19 cellular contexts compared by ENCODE assay signal in genomic region chr17:82289822-82290541, GRCh38. TPM values are rescaled to one million over a fixed set of nuclear protein-coding genes. Genes with fewer than 3 reads are reported as not detected.
DNase-seq lines count a peak whose midpoint lies in the region; ATAC-seq, FAIRE-seq and TF ChIP-seq lines count a peak whose summit lies in the region.
"Had no signal": no experiment of that assay in that cellular context is flagged by ENCODE, and none has a peak within 500 bp of the region (broad histone marks: within the 10 kb centered on the region; RNA-seq: fewer than 3 reads in every experiment).

No MANE protein-coding gene starts in this region.

- in situ Hi-C loops in HepG2 (cut with HindIII; ENCODE audit: extremely low pct_ligation_motif_present, low pct_unique_long_range_greater_than_20kb), result no loop called here
- in situ Hi-C loops in GM13977 (cut with MboI; ENCODE audit: low pct_unique_long_range_greater_than_20kb, low sequenced_read_pairs, unreplicated experiment), result no loop called here

- H3K4me1 ChIP-seq in HepG2 (ENCODE audit: insufficient read depth, low read length), result peaks cover 76% of the 10 kb centered on the region
- H3K4me1 ChIP-seq in right lobe of liver, result peaks cover 0 to 16% (median 3%) of the 10 kb centered on the region in 4 donors

- TF ChIP-seq RAD21 in HepG2 (CRISPR knock-in tag; IDR thresholded peaks at IDR 0.05), result no peak

- H2AFZ ChIP-seq in HepG2 (ENCODE audit: low read length), result no peak overlapping the region

- no peaks in the 10 kb centered on the region for H4K20me1 ChIP-seq in HepG2 (ENCODE audit: insufficient read depth, low read length)
- H4K20me1 ChIP-seq: BLaER1 treated with 17β-estradiol and CSF1 and Interleukin-3, amounts not matched to agents 10 nM and 100 nM had no signal

- H3K4me2 ChIP-seq in HepG2 (ENCODE audit: low read depth, low read length), result peak overlapping the region; percentile 54

- H3K9me3 ChIP-seq in HepG2 (ENCODE audit: low read length), result no peaks in the 10 kb centered on the region
- H3K9me3 ChIP-seq in right lobe of liver, result no peaks in the 10 kb centered on the region

- no peak for TF ChIP-seq CTCF in HepG2 (CRISPR knock-in tag; IDR thresholded peaks at IDR 0.05)
- no peak for TF ChIP-seq CTCF in right lobe of liver (IDR thresholded peaks at IDR 0.05)
- TF ChIP-seq CTCF in WTC11 (IDR thresholded peaks at IDR 0.05), result no peak
- no peak for TF ChIP-seq CTCF in GM20000 (IDR thresholded peaks at IDR 0.05; ENCODE audit: extremely low read depth, missing control alignments)
- TF ChIP-seq CTCF in GM13977 (IDR thresholded peaks at IDR 0.05; ENCODE audit: extremely low read depth, insufficient read depth, missing control alignments), result no peak

- H3K36me3 Mint-ChIP-seq in WTC11, result no peaks in the 10 kb centered on the region
- no peaks in the 10 kb centered on the region for H3K36me3 Mint-ChIP-seq in naive B cell

- H3K4me1 Mint-ChIP-seq in WTC11, result peaks cover 14% of the 10 kb centered on the region
- H3K4me1 Mint-ChIP-seq in naive B cell, result peaks cover 14 to 25% (median 22%) of the 10 kb centered on the region in 3 donors

- TF ChIP-seq EP300 in HepG2 (IDR thresholded peaks at IDR 0.05; ENCODE audit: low read depth in 2 of 2, low read length in 2 of 2), result peak in 1 of 2 experiments; percentile 49; a peak in 1 of 4 replicates
- TF ChIP-seq EP300 in HepG2 (CRISPR knock-in tag; IDR thresholded peaks at IDR 0.05; ENCODE audit: borderline replicate concordance), result no peak

- H3K27ac ChIP-seq in HepG2 (ENCODE audit: extremely low read length, insufficient read depth, low read length), result peak overlapping the region; percentile 47
- H3K27ac ChIP-seq in right lobe of liver, result no peak overlapping the region
- H3K27ac ChIP-seq: BLaER1 treated with 17β-estradiol and CSF1 and Interleukin-3, amounts not matched to agents 10 nM and 100 nM had no signal

- no peak overlapping the region for H3K4me3 Mint-ChIP-seq in WTC11
- H3K4me3 Mint-ChIP-seq in naive B cell, result peak overlapping the region in 5 of 8 donors; percentile 47 to 80 (median 69)

- 32% methylated on average over 16 of the region's 16 CpGs for WGBS in HepG2 (ENCODE audit: low lambda C conversion rate)
- WGBS in right lobe of liver (ENCODE audit: insufficient coverage, low coverage, low lambda C conversion rate, missing lambda C conversion rate), result 65% methylated on average over 15 of the region's 16 CpGs

- POLR2A ChIA-PET in HepG2 (lab: Yijun Ruan, JAX) (interaction anchor here (0.8 to 4.3 kb wide), 9 partner anchors 9 to 47 kb away, joined by 3 to 54 read pairs (median 6); partner anchors contain the start of genes CD7 and CSNK1D), WTC11 (lab: Charles Lee) (no interaction called here)

- H3K27me3 Mint-ChIP-seq in WTC11 (ENCODE audit: low read depth) (peaks cover 6% of the 10 kb centered on the region; the same call in 1 of the 2 replicates), naive B cell (no peaks in the 10 kb centered on the region)

- intact Hi-C loops in HepG2 (cut with micrococcal nuclease; ENCODE audit: unreplicated experiment) (no loop called here), right lobe of liver (cut with DNase I) (no loop called here)

- TF ChIP-seq POLR2A in HepG2 (IDR thresholded peaks at IDR 0.05; ENCODE audit: insufficient read depth in 1 of 2, low read depth in 2 of 2, low read length in 2 of 2), result peak; percentile 38 to 66; a peak in 3 of 4 replicates
- no peak for TF ChIP-seq POLR2A in right lobe of liver (IDR thresholded peaks at IDR 0.05)

- H3K4me3 ChIP-seq in HepG2 (replicated peaks in 1 of 3; ENCODE audit: insufficient read depth in 1 of 3, low read depth in 2 of 3, low read length in 3 of 3) (peak overlapping the region in 1 of 3 experiments; percentile 15; a peak in 1 of 6 replicates), right lobe of liver (no peak overlapping the region)
- H3K4me3 ChIP-seq: BLaER1 treated with 17β-estradiol and CSF1 and Interleukin-3, amounts not matched to agents 10 nM and 100 nM had no signal

- FAIRE-seq in HepG2 (lab: Jason Lieb, UNC), result peak; percentile 42

- ATAC-seq in HepG2 (no peak), right lobe of liver (no peak), WTC11 (no peak), naive B cell (ENCODE audit: low read depth in 2 of 2) (no peak)
- ATAC-seq: left colon had no signal

- H3K9ac ChIP-seq in HepG2 (ENCODE audit: insufficient read depth, low read depth, low read length), result peak overlapping the region; percentile 1; the same call in 1 of the 2 replicates

- H3K27ac Mint-ChIP-seq in WTC11 (peak overlapping the region; percentile 19; the same call in 1 of the 2 replicates), naive B cell (no peak overlapping the region)

- CTCF ChIA-PET in HepG2 (lab: Yijun Ruan, JAX; ENCODE audit: low intra/inter-chr PET ratio, low total read pairs) (no interaction called here), WTC11 (lab: Charles Lee) (interaction anchor here (0.9 kb wide), 1 partner anchor 259 kb away, joined by 3 read pairs; no protein-coding TSS in a partner anchor)

- no peaks in the 10 kb centered on the region; a peak in 1 of 5 replicates for H3K27me3 ChIP-seq in HepG2 (ENCODE audit: control insufficient read depth in 1 of 2, insufficient read depth in 2 of 2, low read length in 2 of 2)
- no peaks in the 10 kb centered on the region for H3K27me3 ChIP-seq in right lobe of liver
- H3K27me3 ChIP-seq: BLaER1 treated with 17β-estradiol and CSF1 and Interleukin-3, amounts not matched to agents 10 nM and 100 nM had no signal

- H3K36me3 ChIP-seq in HepG2 (replicated peaks in 1 of 2; ENCODE audit: control insufficient read depth in 1 of 2, insufficient read depth in 2 of 2, low read length in 2 of 2), result no peaks in the 10 kb centered on the region
- no peaks in the 10 kb centered on the region for H3K36me3 ChIP-seq in right lobe of liver
- H3K36me3 ChIP-seq: BLaER1 treated with 17β-estradiol and CSF1 and Interleukin-3, amounts not matched to agents 10 nM and 100 nM had no signal

- BruUV-seq in HepG2 (replicated peaks; lab: Mats Ljungman, UMichigan), result no TSS peak

- peak; percentile 53 for DNase-seq in HepG2 (ENCODE audit: low spot score)
- DNase-seq in right lobe of liver, result no peak
- DNase-seq in WTC11 (ENCODE audit: low spot score), result no peak
- no peak for DNase-seq in naive B cell
- no peak for DNase-seq in GM20000 (ENCODE audit: low spot score)
- no peak for DNase-seq in GM13977 (ENCODE audit: low spot score)
- DNase-seq in kidney tubule cell (ENCODE audit: low spot score), result no peak
- DNase-seq in hypothalamus (lab: John Stamatoyannopoulos, UW), result no peak
- DNase-seq: activated CD8-positive, alpha-beta memory T cell treated with anti-CD3 and anti-CD28 coated beads for 24 hours; activated gamma-delta T cell treated with Interleukin-2 at 50 U/mL for 16 hours; DMS79 treated with DMSO at 0.1 percent for 48 hours; hippocampal formation; left colon; NCI-H1417 treated with DMSO at 0.1 percent for 48 hours; NCI-H2227 treated with DMSO at 0.1 percent for 48 hours; SIG-M5 had no signal

- peaks cover 5% of the 10 kb centered on the region for H3K79me2 ChIP-seq in HepG2 (ENCODE audit: insufficient read depth, low read length)

- H3K9me3 Mint-ChIP-seq in WTC11 (peaks cover 10% of the 10 kb centered on the region), naive B cell (no peaks in the 10 kb centered on the region)

RNA-seq across cellular contexts. Expression of gene CSNK1D, which starts 16.5 kb away (rescaled TPM):
- 28.4 and 31.5 TPM in 2 replicates for total RNA-seq in HepG2 (2016; rRNA removed; fragmentation: Illumina TruSeq; extraction: Trizol)
- 19.2 and 20.4 TPM in 2 replicates for total RNA-seq in HepG2 (2016; cell fraction: cytosol; rRNA removed; fragmentation: Illumina TruSeq; extraction: Trizol; ENCODE audit: low read depth)
- total RNA-seq in HepG2 (2016; cell fraction: insoluble cytoplasmic fraction; rRNA removed; fragmentation: Illumina TruSeq; extraction: Trizol), result 23.0 and 34.1 TPM in 2 replicates
- 24.3 and 26.6 TPM in 2 replicates for total RNA-seq in HepG2 (2016; cell fraction: membrane; rRNA removed; fragmentation: Illumina TruSeq; extraction: Trizol)
- 42.8 and 45.6 TPM in 2 replicates for total RNA-seq in HepG2 (2016; cell fraction: nucleus; rRNA removed; fragmentation: Illumina TruSeq; extraction: Trizol)
- 128 and 148 TPM in 2 replicates for polyA plus RNA-seq in HepG2 (2011; rRNA removed)
- 81.5 and 90.2 TPM in 2 replicates for polyA plus RNA-seq in HepG2 (2011; cell fraction: cytosol; rRNA removed)
- polyA plus RNA-seq in HepG2 (2011; cell fraction: nucleus; rRNA removed), result 1,010 and 1,066 TPM in 2 replicates
- polyA plus RNA-seq in HepG2 (2012), result 164 and 234 TPM in 2 replicates
- 19.6 and 21.8 TPM in 2 replicates for polyA plus RNA-seq in HepG2 (2016; cell fraction: cytosol; fragmentation: Illumina TruSeq; extraction: Trizol; ENCODE audit: low read depth)
- 71.8 and 89.7 TPM in 2 replicates for polyA plus RNA-seq in HepG2 (2016; cell fraction: insoluble cytoplasmic fraction; fragmentation: Illumina TruSeq; extraction: Trizol; ENCODE audit: low read depth)
- polyA plus RNA-seq in HepG2 (2016; cell fraction: membrane; fragmentation: Illumina TruSeq; extraction: Trizol; ENCODE audit: low read depth), result 40.8 and 42.7 TPM in 2 replicates
- polyA plus RNA-seq in HepG2 (2016; cell fraction: nucleus; fragmentation: Illumina TruSeq; extraction: Trizol; ENCODE audit: insufficient read depth, low read depth), result 316 and 342 TPM in 2 replicates
- polyA minus RNA-seq in HepG2 (2011; rRNA and poly(A)+ RNA removed; ENCODE audit: low replicate concordance), result 78.0 and 103 TPM in 2 replicates
- polyA minus RNA-seq in HepG2 (2011; cell fraction: cytosol; rRNA and poly(A)+ RNA removed), result 51.7 and 60.9 TPM in 2 replicates
- 117 and 118 TPM in 2 replicates for polyA minus RNA-seq in HepG2 (2011; cell fraction: nucleus; rRNA and poly(A)+ RNA removed)
- total RNA-seq in right lobe of liver, result 10 to 100 TPM; 32.7 to 73.0 (median 45.9) TPM
- 101 to 111 TPM (median 107 TPM) in 3 replicates for total RNA-seq in WTC11 (2021)
- 10 to 100 TPM; 27.7 to 78.6 (median 63.4) TPM for polyA plus RNA-seq in naive B cell (ENCODE audit: low read depth in 6 of 6)

RNA-seq across cellular contexts. Expression of gene CD7, which starts 27.4 kb away (rescaled TPM):
- 29.7 and 67.6 TPM in 2 replicates for total RNA-seq in HepG2 (2016; rRNA removed; fragmentation: Illumina TruSeq; extraction: Trizol)
- 23.3 and 25.5 TPM in 2 replicates for total RNA-seq in HepG2 (2016; cell fraction: cytosol; rRNA removed; fragmentation: Illumina TruSeq; extraction: Trizol; ENCODE audit: low read depth)
- 24.7 and 74.3 TPM in 2 replicates for total RNA-seq in HepG2 (2016; cell fraction: insoluble cytoplasmic fraction; rRNA removed; fragmentation: Illumina TruSeq; extraction: Trizol)
- total RNA-seq in HepG2 (2016; cell fraction: membrane; rRNA removed; fragmentation: Illumina TruSeq; extraction: Trizol), result 36.8 and 47.2 TPM in 2 replicates
- total RNA-seq in HepG2 (2016; cell fraction: nucleus; rRNA removed; fragmentation: Illumina TruSeq; extraction: Trizol), result 53.2 and 64.7 TPM in 2 replicates
- 72.7 and 76.4 TPM in 2 replicates for polyA plus RNA-seq in HepG2 (2011; rRNA removed)
- polyA plus RNA-seq in HepG2 (2011; cell fraction: cytosol; rRNA removed), result 34.4 and 89.4 TPM in 2 replicates
- 127 and 155 TPM in 2 replicates for polyA plus RNA-seq in HepG2 (2011; cell fraction: nucleus; rRNA removed)
- polyA plus RNA-seq in HepG2 (2012), result 46.2 and 62.8 TPM in 2 replicates
- polyA plus RNA-seq in HepG2 (2016; cell fraction: cytosol; fragmentation: Illumina TruSeq; extraction: Trizol; ENCODE audit: low read depth), result 56.5 and 63.8 TPM in 2 replicates
- 56.7 and 68.4 TPM in 2 replicates for polyA plus RNA-seq in HepG2 (2016; cell fraction: insoluble cytoplasmic fraction; fragmentation: Illumina TruSeq; extraction: Trizol; ENCODE audit: low read depth)
- polyA plus RNA-seq in HepG2 (2016; cell fraction: membrane; fragmentation: Illumina TruSeq; extraction: Trizol; ENCODE audit: low read depth), result 78.3 and 78.6 TPM in 2 replicates
- polyA plus RNA-seq in HepG2 (2016; cell fraction: nucleus; fragmentation: Illumina TruSeq; extraction: Trizol; ENCODE audit: insufficient read depth, low read depth), result 226 and 244 TPM in 2 replicates
- polyA minus RNA-seq in HepG2 (2011; rRNA and poly(A)+ RNA removed; ENCODE audit: low replicate concordance), result 43.3 TPM in 1 of 2 replicates, not detected in the other
- polyA minus RNA-seq in HepG2 (2011; cell fraction: cytosol; rRNA and poly(A)+ RNA removed), result 31.0 and 32.1 TPM in 2 replicates
- polyA minus RNA-seq in HepG2 (2011; cell fraction: nucleus; rRNA and poly(A)+ RNA removed), result 7.9 and 8.8 TPM in 2 replicates
- 1 to 10 TPM in 4 of 6 experiments, under 1 TPM in 2; 0.31 to 3.2 (median 1.3) TPM for total RNA-seq in right lobe of liver
- total RNA-seq in WTC11 (2021), result 0.74 to 1.3 TPM (median 0.92 TPM) in 3 replicates
- polyA plus RNA-seq in naive B cell (ENCODE audit: low read depth in 6 of 6), result 1 to 10 TPM in 2 of 6 donors, under 1 TPM in 2, not detected in 2; 0.50 to 1.5 (median 1.0) TPM
- total RNA-seq: myocyte, renal cortical epithelial cell had no signal

RNA-seq across cellular contexts. Expression of gene SECTM1, which starts 43.6 kb away (rescaled TPM):
- 2.4 and 5.3 TPM in 2 replicates for total RNA-seq in HepG2 (2016; rRNA removed; fragmentation: Illumina TruSeq; extraction: Trizol)
- total RNA-seq in HepG2 (2016; cell fraction: cytosol; rRNA removed; fragmentation: Illumina TruSeq; extraction: Trizol; ENCODE audit: low read depth), result 3.3 TPM in 2 replicates
- total RNA-seq in HepG2 (2016; cell fraction: insoluble cytoplasmic fraction; rRNA removed; fragmentation: Illumina TruSeq; extraction: Trizol), result 3.0 and 5.5 TPM in 2 replicates
- total RNA-seq in HepG2 (2016; cell fraction: membrane; rRNA removed; fragmentation: Illumina TruSeq; extraction: Trizol), result 3.8 and 5.6 TPM in 2 replicates
- 6.9 and 7.3 TPM in 2 replicates for total RNA-seq in HepG2 (2016; cell fraction: nucleus; rRNA removed; fragmentation: Illumina TruSeq; extraction: Trizol)
- polyA plus RNA-seq in HepG2 (2011; rRNA removed), result 3.5 and 4.2 TPM in 2 replicates
- polyA plus RNA-seq in HepG2 (2011; cell fraction: cytosol; rRNA removed), result 2.7 and 4.2 TPM in 2 replicates
- 6.7 and 7.1 TPM in 2 replicates for polyA plus RNA-seq in HepG2 (2011; cell fraction: nucleus; rRNA removed)
- 5.0 and 7.2 TPM in 2 replicates for polyA plus RNA-seq in HepG2 (2012)
- polyA plus RNA-seq in HepG2 (2016; cell fraction: cytosol; fragmentation: Illumina TruSeq; extraction: Trizol; ENCODE audit: low read depth), result 2.6 and 3.4 TPM in 2 replicates
- 4.0 and 4.2 TPM in 2 replicates for polyA plus RNA-seq in HepG2 (2016; cell fraction: insoluble cytoplasmic fraction; fragmentation: Illumina TruSeq; extraction: Trizol; ENCODE audit: low read depth)
- 4.3 and 4.7 TPM in 2 replicates for polyA plus RNA-seq in HepG2 (2016; cell fraction: membrane; fragmentation: Illumina TruSeq; extraction: Trizol; ENCODE audit: low read depth)
- polyA plus RNA-seq in HepG2 (2016; cell fraction: nucleus; fragmentation: Illumina TruSeq; extraction: Trizol; ENCODE audit: insufficient read depth, low read depth), result 5.1 and 5.5 TPM in 2 replicates
- 8.8 and 15.0 TPM in 2 replicates for polyA minus RNA-seq in HepG2 (2011; rRNA and poly(A)+ RNA removed; ENCODE audit: low replicate concordance)
- polyA minus RNA-seq in HepG2 (2011; cell fraction: cytosol; rRNA and poly(A)+ RNA removed), result 1.9 and 2.6 TPM in 2 replicates
- 5.0 and 7.3 TPM in 2 replicates for polyA minus RNA-seq in HepG2 (2011; cell fraction: nucleus; rRNA and poly(A)+ RNA removed)
- total RNA-seq in right lobe of liver, result 1 to 10 TPM; 3.9 to 7.4 (median 5.8) TPM
- 0.14 to 0.57 TPM (median 0.22 TPM) in 3 replicates for total RNA-seq in WTC11 (2021)
- polyA plus RNA-seq in naive B cell (ENCODE audit: low read depth in 6 of 6), result 1 to 10 TPM in 1 of 6 donors, under 1 TPM in 1, not detected in 4; 0.19 to 2.2 TPM

Comparison
In these comparisons a context has a peak if more than half of its experiments do, and no peak if none do; other contexts are left out.
1. RNA of gene CD7, which starts 27.4 kb away (total RNA-seq): 23.3 to 74.3 TPM in HepG2; 0.31 to 3.2 TPM in right lobe of liver and 0.74 to 1.3 TPM in WTC11; every median in the first group is over 4 times any median in the second.
2. Of the 50 proteins assayed by ChIP-seq in both HepG2 and WTC11: peak only in HepG2: CBFB, FOXJ3, FOXK1, KAT7, MAX, MLX and 1 more; only in WTC11: none; in both: none; in neither: 42; mixed calls (peak in some experiments, not most) for 1.